In genomic region chr1:91732291-91732953, GRCh38 we compare ENCODE assay signal across 8 cellular contexts.
DNase-seq lines count a peak whose midpoint lies in the region; ATAC-seq and TF ChIP-seq lines count a peak whose summit lies in the region.

No MANE protein-coding gene starts in this region.

- H3K23ac ChIP-seq in neuronal stem cell (ENCODE audit: low read depth, low read length, poor library complexity): no peak overlapping the region

- H3K4me2 ChIP-seq in MM.1S (ENCODE audit: low read depth, low read length): peak overlapping the region; percentile 42
- H3K4me2 ChIP-seq in neuronal stem cell (ENCODE audit: insufficient read depth, low read length, poor library complexity, severe bottlenecking): no peak overlapping the region

- H3K9ac ChIP-seq in MM.1S (ENCODE audit: low read length) (no peak overlapping the region), neuronal stem cell (ENCODE audit: low read depth, low read length, poor library complexity) (no peak overlapping the region)

- no peak for TF ChIP-seq POLR2A in breast epithelium (IDR thresholded peaks at IDR 0.05)

- no peaks in the 10 kb centered on the region for H3K9me2 ChIP-seq in MM.1S (replicated peaks; ENCODE audit: insufficient read depth, low read length)

- H3K27me3 ChIP-seq in MM.1S (replicated peaks; ENCODE audit: insufficient read depth, low read length) (no peaks in the 10 kb centered on the region), breast epithelium (no peaks in the 10 kb centered on the region), neuronal stem cell (ENCODE audit: control insufficient read depth in 3 of 3, insufficient read depth in 3 of 3, low read depth in 1 of 3, low read length in 3 of 3) (no peaks in the 10 kb centered on the region), H7 (ENCODE audit: control insufficient read depth, insufficient read depth, low read length) (no peaks in the 10 kb centered on the region)

- no peaks in the 10 kb centered on the region for H4K20me1 ChIP-seq in MM.1S (ENCODE audit: insufficient read depth, low read length)

- no peaks in the 10 kb centered on the region for H3F3A ChIP-seq in MM.1S (ENCODE audit: insufficient read depth, low read length)

- H2BK5ac ChIP-seq in neuronal stem cell (ENCODE audit: low read length): no peak overlapping the region

- H3K4me3 ChIP-seq in MM.1S (ENCODE audit: low read length) (no peak overlapping the region), breast epithelium (no peak overlapping the region), neuronal stem cell (ENCODE audit: low read length in 2 of 2) (no peak overlapping the region), H7 (ENCODE audit: insufficient read depth, low read depth, low read length) (no peak overlapping the region)

- H3K9me3 ChIP-seq in MM.1S (replicated peaks; ENCODE audit: insufficient read depth, low read length) (no peaks in the 10 kb centered on the region), breast epithelium (no peaks in the 10 kb centered on the region), neuronal stem cell (replicated peaks in 1 of 2; ENCODE audit: control insufficient read depth in 2 of 2, insufficient read depth in 1 of 2, low read depth in 1 of 2, low read length in 2 of 2) (no peaks in the 10 kb centered on the region)

- H3K4me1 ChIP-seq in MM.1S (ENCODE audit: low read length) (peaks cover 14% of the 10 kb centered on the region), breast epithelium (peaks cover 3 to 17% of the 10 kb centered on the region in 2 donors), neuronal stem cell (ENCODE audit: control insufficient read depth in 2 of 2, insufficient read depth in 1 of 2, low read depth in 1 of 2, low read length in 2 of 2) (peaks cover 21 to 22% of the 10 kb centered on the region in 2 donors)

- DNase-seq in MM.1S: no peak
- DNase-seq in breast epithelium (ENCODE audit: low spot score in 2 of 2): peak in 1 of 2 donors; percentile 52
- DNase-seq in neuronal stem cell (ENCODE audit: low spot score): no peak
- no peak for DNase-seq in NCI-H2029 treated with DMSO at 0.1 percent for 48 hours (lab: John Stamatoyannopoulos, UW)
- DNase-seq in GM13976 (ENCODE audit: low spot score): no peak
- DNase-seq in H7: no peak

- ATAC-seq in GM18867 (IDR thresholded peaks at IDR 0.05; ENCODE audit: unreplicated experiment) (peak; percentile 47), GM21423 (IDR thresholded peaks at IDR 0.05; ENCODE audit: unreplicated experiment) (no peak)

- H4K91ac ChIP-seq in neuronal stem cell (ENCODE audit: low read depth, low read length, poor library complexity): no peak overlapping the region

- H3K79me2 ChIP-seq in MM.1S (ENCODE audit: low read length): no peaks in the 10 kb centered on the region

- H2AFZ ChIP-seq in MM.1S (ENCODE audit: low read length) (no peak overlapping the region), neuronal stem cell (ENCODE audit: low read length) (peak overlapping the region; percentile 11)

- no peaks in the 10 kb centered on the region for H3K79me1 ChIP-seq in neuronal stem cell (ENCODE audit: low read depth, low read length)

- no peak overlapping the region for H2BK15ac ChIP-seq in neuronal stem cell (ENCODE audit: low read length)

- no CpG with 5 or more reads among the region's 12 CpGs for WGBS in neuronal stem cell (ENCODE audit: extremely low coverage in 2 of 2, insufficient read length in 2 of 2, insufficient replicate concordance in 1 of 2), 2 donors

- H4K8ac ChIP-seq in neuronal stem cell (ENCODE audit: low read depth, low read length): no peak overlapping the region

- H2BK12ac ChIP-seq in neuronal stem cell (ENCODE audit: low read length): no peak overlapping the region

- H2AK5ac ChIP-seq in neuronal stem cell (ENCODE audit: low read depth, low read length): peak overlapping the region; percentile 21

- H2BK120ac ChIP-seq in neuronal stem cell (ENCODE audit: low read depth, low read length): no peak overlapping the region

- no peak for TF ChIP-seq CTCF in MM.1S (IDR thresholded peaks at IDR 0.05; ENCODE audit: low read length)
- TF ChIP-seq CTCF in breast epithelium (IDR thresholded peaks at IDR 0.05): no peak
- no peak for TF ChIP-seq CTCF in GM13976 (IDR thresholded peaks at IDR 0.05; ENCODE audit: borderline replicate concordance, control extremely low read depth, extremely low read depth, insufficient read depth, missing control alignments)

- no peak overlapping the region for H3K4ac ChIP-seq in neuronal stem cell (ENCODE audit: low read length)

- peak overlapping the region; percentile 35 for H3K18ac ChIP-seq in neuronal stem cell (ENCODE audit: low read length)

- H3K27ac ChIP-seq in MM.1S (ENCODE audit: low read length) (no peak overlapping the region), breast epithelium (peak overlapping the region; percentile 77 to 84), neuronal stem cell (replicated peaks; ENCODE audit: low read length) (no peak overlapping the region)

- intact Hi-C loops in breast epithelium (cut with DNase I; ENCODE audit: low total_unique reads): no loop called here

- H3K36me3 ChIP-seq in MM.1S (replicated peaks; ENCODE audit: insufficient read depth, low read length) (no peaks in the 10 kb centered on the region), breast epithelium (no peaks in the 10 kb centered on the region), neuronal stem cell (replicated peaks in 1 of 2; ENCODE audit: control insufficient read depth in 2 of 2, insufficient read depth in 2 of 2, low read length in 2 of 2) (no peaks in the 10 kb centered on the region), H7 (replicated peaks; ENCODE audit: control insufficient read depth, insufficient read depth, low read length) (no peaks in the 10 kb centered on the region)

- in situ Hi-C loops in GM13976 (cut with MboI; ENCODE audit: low sequenced_read_pairs, unreplicated experiment): no loop called here

- no peak overlapping the region for H3K14ac ChIP-seq in neuronal stem cell (ENCODE audit: low read length)

Comparison
In these comparisons a context has a peak if more than half of its experiments do, and no peak if none do; other contexts are left out.
1. H3K27ac ChIP-seq: peak in breast epithelium (2 of 2); none in MM.1S (single experiment) and neuronal stem cell (single experiment).